Comparison of ENCODE assay signal across 11 cellular contexts in the genomic region with DNA sequence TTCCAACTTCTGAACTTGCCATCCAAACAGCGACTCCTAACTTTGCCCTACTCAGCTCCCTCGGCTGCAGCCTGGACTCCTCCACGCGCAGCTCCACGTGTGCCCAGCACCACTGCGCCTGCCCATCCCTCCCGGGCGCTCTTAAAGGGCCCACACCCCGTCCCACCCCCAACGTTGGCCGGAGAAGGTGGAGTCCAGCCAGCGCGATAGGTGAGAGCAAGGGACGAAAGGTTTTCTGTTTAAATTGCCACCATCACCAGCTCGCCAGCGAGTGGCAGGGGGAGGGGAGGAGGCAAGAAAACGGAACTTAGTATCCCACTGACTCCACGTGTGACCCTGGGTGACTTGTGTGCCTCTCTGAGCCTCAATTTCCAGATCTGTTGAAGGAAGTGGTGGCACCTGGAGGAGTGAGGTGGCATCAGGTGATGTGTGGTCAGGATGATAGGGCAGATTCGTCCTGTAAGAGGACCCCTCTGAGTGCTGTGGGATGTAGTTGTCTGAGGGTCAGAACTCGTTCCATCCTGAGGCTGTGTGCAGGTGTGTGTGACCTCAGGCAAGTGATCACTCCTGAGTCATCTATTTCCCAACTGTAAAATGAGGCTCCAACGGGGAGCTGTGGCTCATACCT. TPM values are rescaled to one million over a fixed set of nuclear protein-coding genes. Genes with fewer than 3 reads are reported as not detected.
DNase-seq lines count a peak whose midpoint lies in the region; ATAC-seq and TF ChIP-seq lines count a peak whose summit lies in the region.
"Had no signal": no experiment of that assay in that cellular context is flagged by ENCODE, and none has a peak within 500 bp of the region (broad histone marks: within the 10 kb centered on the region; RNA-seq: fewer than 3 reads in every experiment).

No MANE protein-coding gene starts in this region.

- H4K8ac ChIP-seq in mesenchymal stem cell (ENCODE audit: low read length) = no peak overlapping the region

- H3K9me3 ChIP-seq in mesenchymal stem cell (ENCODE audit: control insufficient read depth, low read length) = peaks cover 1% of the 10 kb centered on the region

- H3K4me3 ChIP-seq in KMS-11 (IDR thresholded peaks at IDR 0.05; ENCODE audit: insufficient read depth, low read depth, low read length) (no peak overlapping the region), mesenchymal stem cell (ENCODE audit: insufficient read depth in 1 of 2, low read depth in 1 of 2, low read length in 2 of 2) (peak overlapping the region in 1 of 2 experiments; percentile 62)

- H3K36me3 ChIP-seq in KMS-11 (ENCODE audit: insufficient read depth) = no peaks in the 10 kb centered on the region
- no peaks in the 10 kb centered on the region for H3K36me3 ChIP-seq in mesenchymal stem cell (ENCODE audit: control insufficient read depth in 1 of 2, insufficient read depth in 2 of 2, low read depth in 1 of 2, low read length in 2 of 2)

- peak overlapping the region; percentile 36; the same call in 1 of the 2 replicates for H3K4me2 ChIP-seq in KMS-11
- no peak overlapping the region for H3K4me2 ChIP-seq in mesenchymal stem cell (ENCODE audit: low read length, poor library complexity, severe bottlenecking)

- no peak for ATAC-seq in HG02588 (IDR thresholded peaks at IDR 0.05; ENCODE audit: unreplicated experiment)

- no peak overlapping the region for H3K23ac ChIP-seq in mesenchymal stem cell (ENCODE audit: low read length in 2 of 2)

- H3K27ac ChIP-seq in KMS-11 (no peak overlapping the region), mesenchymal stem cell (ENCODE audit: low read length, poor library complexity, severe bottlenecking) (no peak overlapping the region)
- H3K27ac ChIP-seq: WERI-Rb-1 had no signal

- no peaks in the 10 kb centered on the region for H3K79me2 ChIP-seq in KMS-11 (ENCODE audit: insufficient read depth, low read depth)

- no peak overlapping the region for H2AK5ac ChIP-seq in mesenchymal stem cell (ENCODE audit: low read length, severe bottlenecking)

- H4K91ac ChIP-seq in mesenchymal stem cell (ENCODE audit: low read length) = no peak overlapping the region

- no peak overlapping the region for H3K4ac ChIP-seq in mesenchymal stem cell (ENCODE audit: low read depth in 1 of 2, low read length in 2 of 2)

- no peak overlapping the region for H3K18ac ChIP-seq in mesenchymal stem cell (ENCODE audit: low read depth in 1 of 2, low read length in 2 of 2)

- no peak overlapping the region for H2BK12ac ChIP-seq in mesenchymal stem cell (ENCODE audit: low read length in 2 of 2)

- H2BK5ac ChIP-seq in mesenchymal stem cell (ENCODE audit: low read depth, low read length, poor library complexity, severe bottlenecking) = no peak overlapping the region

- H4K20me1 ChIP-seq in KMS-11 (ENCODE audit: insufficient read depth) = no peaks in the 10 kb centered on the region

- no peak overlapping the region for H3K14ac ChIP-seq in mesenchymal stem cell (ENCODE audit: low read length in 2 of 2)

- peak overlapping the region; percentile 66 for H2AFZ ChIP-seq in KMS-11 (ENCODE audit: low read depth)
- H2AFZ ChIP-seq in mesenchymal stem cell (ENCODE audit: low read depth, low read length) = no peak overlapping the region

- TF ChIP-seq CTCF in KMS-11 (conservative IDR thresholded peaks at IDR 0.05; ENCODE audit: low read depth, low read length) = no peak

- H3K9ac ChIP-seq in KMS-11 (peak overlapping the region; percentile 35; the same call in 1 of the 2 replicates), mesenchymal stem cell (ENCODE audit: low read length) (peak overlapping the region; percentile 58)

- H3K27me3 ChIP-seq in KMS-11 (ENCODE audit: insufficient read depth, low read depth) (no peaks in the 10 kb centered on the region), mesenchymal stem cell (ENCODE audit: control insufficient read depth in 1 of 2, insufficient read depth in 1 of 2, low read length in 2 of 2) (peaks cover 19 to 33% of the 10 kb centered on the region in 2 experiments)

- no peaks in the 10 kb centered on the region for H3K79me1 ChIP-seq in mesenchymal stem cell (replicated peaks; ENCODE audit: low read length, poor library complexity, severe bottlenecking)

- DNase-seq in AG08395 (ENCODE audit: low spot score) = peak; percentile 27
- peak; percentile 60 to 65 for DNase-seq in T47D (ENCODE audit: low read depth in 1 of 2, low spot score in 1 of 2)
- DNase-seq in mesenchymal stem cell = no peak
- no peak for DNase-seq in dermis blood vessel endothelial cell
- no peak for DNase-seq in activated CD4-positive, CD25-positive, alpha-beta regulatory T cell treated with anti-CD3 and anti-CD28 coated beads, Interleukin-2, amount 50 U/mL, for 72 hours
- DNase-seq in dedifferentiated amniotic fluid mesenchymal stem cell (ENCODE audit: extremely low spot score) = no peak
- DNase-seq: foreskin melanocyte, NCI-H510A treated with DMSO at 0.1 percent for 48 hours had no signal

- H2BK15ac ChIP-seq in mesenchymal stem cell (ENCODE audit: low read depth, poor library complexity, severe bottlenecking) = no peak overlapping the region

- H2BK120ac ChIP-seq in mesenchymal stem cell (ENCODE audit: low read depth, low read length) = no peak overlapping the region

- no peaks in the 10 kb centered on the region for H3K4me1 ChIP-seq in KMS-11 (ENCODE audit: low read depth, poor library complexity, severe bottlenecking)
- no peaks in the 10 kb centered on the region for H3K4me1 ChIP-seq in mesenchymal stem cell (ENCODE audit: control insufficient read depth, insufficient read depth, low read depth, low read length)

- in situ Hi-C loops in T47D (cut with HindIII; ENCODE audit: low pct_unique_long_range_greater_than_20kb, low sequenced_read_pairs) = no loop called here

- WGBS in mesenchymal stem cell = 72% methylated on average over 21 of the region's 21 CpGs

RNA-seq across cellular contexts. Expression of gene TRPV4, which starts 59.7 kb away (rescaled TPM):
- 2.7 TPM for polyA plus RNA-seq in mesenchymal stem cell (2013, experiment 1 of 2)
- polyA plus RNA-seq in mesenchymal stem cell (2013, experiment 2 of 2) = 2.7 TPM
- 1.4 and 2.5 TPM in 2 replicates for total RNA-seq in dermis blood vessel endothelial cell

RNA-seq across cellular contexts. Expression of gene FAM222A, which starts 59.9 kb away (rescaled TPM):
- 2.8 TPM for polyA plus RNA-seq in mesenchymal stem cell (2013, experiment 1 of 2)
- polyA plus RNA-seq in mesenchymal stem cell (2013, experiment 2 of 2) = 2.5 TPM
- 0.17 and 0.65 TPM in 2 replicates for total RNA-seq in dermis blood vessel endothelial cell

Comparison
In these comparisons a context has a peak if more than half of its experiments do, and no peak if none do; other contexts are left out.
1. DNase-seq: peak in AG08395 (single experiment) and T47D (2 of 2); none in mesenchymal stem cell (single experiment), dermis blood vessel endothelial cell (single experiment), activated CD4-positive, CD25-positive, alpha-beta regulatory T cell treated with anti-CD3 and anti-CD28 coated beads, Interleukin-2, amount 50 U/mL, for 72 hours (single experiment) and dedifferentiated amniotic fluid mesenchymal stem cell (single experiment).